ENCODE assay signal across 8 cellular contexts in genomic region chr14:50559990-50560928, GRCh38. TPM values are rescaled to one million over a fixed set of nuclear protein-coding genes. Genes with fewer than 3 reads are reported as not detected.
DNase-seq lines count a peak whose midpoint lies in the region; ATAC-seq and TF ChIP-seq lines count a peak whose summit lies in the region.

ATL1 (plus strand) TSS chr14:50560145; CDS start chr14:50560266, 121 bp downstream.

- TF ChIP-seq EP300 in Ishikawa (IDR thresholded peaks at IDR 0.05; ENCODE audit: borderline replicate concordance), result no peak
- no peak for TF ChIP-seq EP300 in gastroesophageal sphincter (IDR thresholded peaks at IDR 0.05)
- peak; percentile 12 for TF ChIP-seq EP300 in neural cell (conservative IDR thresholded peaks at IDR 0.05; ENCODE audit: poor library complexity, severe bottlenecking)

- WGBS in gastroesophageal sphincter (ENCODE audit: low coverage in 1 of 2), 2 donors, result 0% methylated on average over 3 to 7 of the region's 66 CpGs
- WGBS in thyroid gland, 2 donors, result 0 to 2% methylated on average over 30 to 37 of the region's 66 CpGs

- H3K9me3 ChIP-seq in Peyer's patch (no peaks in the 10 kb centered on the region), gastroesophageal sphincter (no peaks in the 10 kb centered on the region), neural cell (ENCODE audit: low read length) (no peaks in the 10 kb centered on the region), thyroid gland (no peaks in the 10 kb centered on the region)

- peak within 1 kb of the TSS; percentile 79 for H3K4me2 ChIP-seq in neural cell (ENCODE audit: low read length)

- H3K27ac Mint-ChIP-seq in activated naive CD4-positive, alpha-beta T cell treated with anti-CD3 and anti-CD28 coated beads, Interleukin-2, amount 50 U/mL, for 72 hours, result no peak within 1 kb of the TSS

- TF ChIP-seq CTCF in Peyer's patch (IDR thresholded peaks at IDR 0.05) (no peak), gastroesophageal sphincter (IDR thresholded peaks at IDR 0.05) (peak in 1 of 4 experiments; percentile 17), neural cell (IDR thresholded peaks at IDR 0.05; ENCODE audit: poor library complexity, severe bottlenecking) (no peak), thyroid gland (IDR thresholded peaks at IDR 0.05) (peak in 1 of 6 experiments; percentile 11)

- H3K27me3 ChIP-seq in Peyer's patch (no peaks in the 10 kb centered on the region), gastroesophageal sphincter (no peaks in the 10 kb centered on the region), neural cell (ENCODE audit: insufficient read depth, low read depth, low read length) (no peaks in the 10 kb centered on the region), thyroid gland (no peaks in the 10 kb centered on the region)

- DNase-seq in GM04504 (ENCODE audit: low read depth) (peak; percentile 19), Peyer's patch (peak; percentile 42 to 72 (median 69)), thyroid gland (peak; percentile 72 to 74), NK-92 (lab: John Stamatoyannopoulos, UW; ENCODE audit: unreplicated experiment) (no peak)
- DNase-seq in activated naive CD4-positive, alpha-beta T cell treated with anti-CD3 and anti-CD28 coated beads, Interleukin-2, amount 50 U/mL, for 72 hours (ENCODE audit: low spot score in 2 of 2), result peak; percentile 53 to 54

- TF ChIP-seq RAD21 in Ishikawa (IDR thresholded peaks at IDR 0.05; ENCODE audit: low read depth), result no peak
- TF ChIP-seq RAD21 in neural cell (conservative IDR thresholded peaks at IDR 0.05), result peak; percentile 44

- intact Hi-C loops in thyroid gland (cut with DNase I), result no loop called here

- H2AFZ ChIP-seq in neural cell (ENCODE audit: low read depth, low read length), result peak within 1 kb of the TSS; percentile 86

- peak; percentile 83 for ATAC-seq in activated naive CD4-positive, alpha-beta T cell treated with anti-CD3 and anti-CD28 coated beads, Interleukin-2, amount 50 U/mL, for 72 hours
- ATAC-seq in gastroesophageal sphincter, result peak; percentile 91

- H3K4me3 ChIP-seq in Peyer's patch (peak within 1 kb of the TSS; percentile 53 to 71 (median 59)), gastroesophageal sphincter (peak within 1 kb of the TSS; percentile 70 to 97), neural cell (ENCODE audit: low read length) (peak within 1 kb of the TSS; percentile 72), thyroid gland (replicated peaks in 1 of 3) (peak within 1 kb of the TSS; percentile 61 to 72 (median 70))

- TF ChIP-seq POLR2A in Peyer's patch (IDR thresholded peaks at IDR 0.05) (no peak), gastroesophageal sphincter (IDR thresholded peaks at IDR 0.05) (peak; percentile 51), thyroid gland (IDR thresholded peaks at IDR 0.05) (peak in 1 of 2 donors; percentile 46)

- H3K36me3 Mint-ChIP-seq in activated naive CD4-positive, alpha-beta T cell treated with anti-CD3 and anti-CD28 coated beads, Interleukin-2, amount 50 U/mL, for 72 hours, result peaks cover 0 to 11% of the 10 kb centered on the region in 2 donors

- H3K36me3 ChIP-seq in Peyer's patch (no peaks in the 10 kb centered on the region), gastroesophageal sphincter (no peaks in the 10 kb centered on the region), neural cell (ENCODE audit: insufficient read depth, low read length) (no peaks in the 10 kb centered on the region), thyroid gland (no peaks in the 10 kb centered on the region)

- H3K27ac ChIP-seq in Peyer's patch, result peak within 1 kb of the TSS; percentile 68 to 82 (median 74)
- H3K27ac ChIP-seq in gastroesophageal sphincter, result peak within 1 kb of the TSS; percentile 94 to 97 (median 96)
- peak within 1 kb of the TSS; percentile 89 for H3K27ac ChIP-seq in neural cell (ENCODE audit: low read length)
- peak within 1 kb of the TSS; percentile 56 to 88 (median 88) for H3K27ac ChIP-seq in thyroid gland

- H3K9ac ChIP-seq in neural cell (ENCODE audit: low read length), result peak within 1 kb of the TSS; percentile 94

- H3K79me2 ChIP-seq in neural cell (replicated peaks; ENCODE audit: insufficient read depth, low read length), result peaks cover 49% of the 10 kb centered on the region

- peaks cover 5% of the 10 kb centered on the region for H3F3A ChIP-seq in neural cell (ENCODE audit: insufficient read depth, low read length, poor library complexity, severe bottlenecking)

- no peaks in the 10 kb centered on the region for H3K9me2 ChIP-seq in neural cell (ENCODE audit: insufficient read depth, low read length)

- no peaks in the 10 kb centered on the region for H4K20me1 ChIP-seq in neural cell (ENCODE audit: insufficient read depth)

- H3K4me1 ChIP-seq in Peyer's patch (no peaks in the 10 kb centered on the region), gastroesophageal sphincter (peaks cover 4 to 23% (median 6%) of the 10 kb centered on the region in 3 donors), thyroid gland (peaks cover 0 to 9% of the 10 kb centered on the region in 2 donors)

- no peaks in the 10 kb centered on the region for H3K9me3 Mint-ChIP-seq in activated naive CD4-positive, alpha-beta T cell treated with anti-CD3 and anti-CD28 coated beads, Interleukin-2, amount 50 U/mL, for 72 hours

TF ChIP-seq in Ishikawa, 13 proteins besides CTCF, POLR2A, EP300 and RAD21 (continues in another document):
- TF ChIP-seq FOXM1 (IDR thresholded peaks at IDR 0.05; ENCODE audit: borderline replicate concordance, low read depth), result no peak
- peak; percentile 29; the same call in 1 of the 2 replicates for TF ChIP-seq TEAD4 (IDR thresholded peaks at IDR 0.05)
- TF ChIP-seq NFIC (IDR thresholded peaks at IDR 0.05), result no peak
- peak; percentile 88 for TF ChIP-seq REST (IDR thresholded peaks at IDR 0.05; ENCODE audit: low read depth)
- no peak for TF ChIP-seq EGR1 (IDR thresholded peaks at IDR 0.05)
- no peak; the same call in 1 of the 2 replicates for TF ChIP-seq YY1 (IDR thresholded peaks at IDR 0.05; ENCODE audit: low read depth)

TF ChIP-seq in neural cell, 6 proteins besides CTCF, POLR2A, EP300 and RAD21:
- TF ChIP-seq EZH2 (IDR thresholded peaks at IDR 0.05; ENCODE audit: borderline replicate concordance, insufficient read depth, low read length, poor library complexity, severe bottlenecking), result no peak
- TF ChIP-seq POLR2AphosphoS5 (IDR thresholded peaks at IDR 0.05), result peak; percentile 98
- TF ChIP-seq MXI1 (conservative IDR thresholded peaks at IDR 0.05; ENCODE audit: poor library complexity, severe bottlenecking), result peak; percentile 67
- TF ChIP-seq REST (IDR thresholded peaks at IDR 0.05; ENCODE audit: borderline replicate concordance), result peak; percentile 95
- TF ChIP-seq TAF1 (IDR thresholded peaks at IDR 0.05; ENCODE audit: low read depth), result peak; percentile 94
- no peak for TF ChIP-seq SMC3 (conservative IDR thresholded peaks at IDR 0.05; ENCODE audit: poor library complexity)

RNA-seq across cellular contexts. Expression of gene ATL1, which starts in this region (rescaled TPM):
- total RNA-seq in Peyer's patch (1 to 10 TPM; 6.6 to 9.5 (median 8.5) TPM), gastroesophageal sphincter (10 to 100 TPM; 17.2 to 22.3 (median 21.6) TPM), thyroid gland (1 to 10 TPM; 2.1 to 5.4 (median 4.6) TPM)
- total RNA-seq in activated naive CD4-positive, alpha-beta T cell treated with anti-CD3 and anti-CD28 coated beads, Interleukin-2, amount 50 U/mL, for 72 hours, result 1 to 10 TPM; 1.3 to 1.6 TPM
- polyA plus RNA-seq in neural cell, result 70.4 and 73.0 TPM in 2 replicates
- 99.1 and 109 TPM in 2 replicates for polyA minus RNA-seq in neural cell

Comparison
In these comparisons a context has a peak if more than half of its experiments do, and no peak if none do; other contexts are left out.
1. POLR2A ChIP-seq: peak in gastroesophageal sphincter (2 of 2); none in Peyer's patch (0 of 2).
2. Peak in every context shown above with its lines, with median percentiles within 50 percentile points of each other: H3K27ac ChIP-seq and H3K4me3 ChIP-seq.